Comparison of ENCODE assay signal across 1 cellular context in the genomic region with DNA sequence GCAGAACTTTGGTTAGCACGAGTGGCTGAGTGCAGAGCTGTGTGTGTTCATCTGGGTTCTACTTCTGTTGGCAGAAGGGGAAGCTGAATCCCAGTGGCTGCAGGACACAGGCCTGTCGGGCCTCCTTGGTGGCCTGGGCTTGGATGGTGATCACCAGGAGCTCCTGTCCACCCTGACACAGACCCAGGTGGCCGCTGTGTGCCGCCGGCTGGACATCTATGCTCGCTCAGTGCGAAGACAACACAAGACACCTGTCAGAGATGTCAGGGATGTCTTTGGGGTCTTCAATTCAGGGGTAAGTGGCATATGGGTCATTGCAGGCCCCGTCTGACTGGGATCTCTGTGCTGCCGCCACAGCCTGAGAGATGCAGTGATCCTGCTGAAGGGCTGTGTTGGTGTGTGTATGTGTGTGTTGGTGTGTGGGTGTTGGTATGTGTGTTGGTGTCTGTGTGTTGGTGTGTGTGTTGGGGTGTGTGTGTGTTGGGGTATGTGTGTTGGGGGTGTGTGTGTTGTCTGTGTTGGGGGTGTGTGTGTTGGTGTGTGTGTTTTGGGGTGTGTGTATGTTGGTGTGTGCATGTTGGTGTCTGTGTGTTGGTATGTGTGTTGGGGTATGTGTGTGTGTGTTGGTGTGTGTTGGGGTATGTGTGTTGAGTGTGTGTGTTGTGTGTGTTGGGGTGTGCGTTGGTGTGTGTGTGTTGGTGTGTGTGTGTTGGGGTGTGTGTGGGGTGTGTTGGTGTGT.
TF ChIP-seq lines count a peak whose summit lies in the region.

No MANE protein-coding gene starts in this region.

TF ChIP-seq in H1, 55 proteins besides CTCF, POLR2A, EP300 and RAD21:
- TF ChIP-seq ZNF274 (IDR thresholded peaks at IDR 0.05; ENCODE audit: borderline replicate concordance, extremely low read depth, low read length) (no peak), SRF (IDR thresholded peaks at IDR 0.05; ENCODE audit: low read depth, low read length) (no peak), BACH1 (IDR thresholded peaks at IDR 0.05; ENCODE audit: low read length) (no peak), RXRA (IDR thresholded peaks at IDR 0.05; ENCODE audit: insufficient read depth, low read depth, low read length) (no peak), SIRT6 (IDR thresholded peaks at IDR 0.05; ENCODE audit: low read length) (no peak), CHD1 (IDR thresholded peaks at IDR 0.05; ENCODE audit: low read depth, low read length) (no peak)
- TF ChIP-seq, protein P1, sequence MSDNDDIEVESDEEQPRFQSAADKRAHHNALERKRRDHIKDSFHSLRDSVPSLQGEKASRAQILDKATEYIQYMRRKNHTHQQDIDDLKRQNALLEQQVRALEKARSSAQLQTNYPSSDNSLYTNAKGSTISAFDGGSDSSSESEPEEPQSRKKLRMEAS (IDR thresholded peaks at IDR 0.05) = no peak
